In genomic region chr14:104134061-104134965, GRCh38 we compare ENCODE assay signal across 21 cellular contexts. TPM values are rescaled to one million over a fixed set of nuclear protein-coding genes. Genes with fewer than 3 reads are reported as not detected.
DNase-seq lines count a peak whose midpoint lies in the region; ATAC-seq and TF ChIP-seq lines count a peak whose summit lies in the region.
"Had no signal": no experiment of that assay in that cellular context is flagged by ENCODE, and none has a peak within 500 bp of the region (broad histone marks: within the 10 kb centered on the region; RNA-seq: fewer than 3 reads in every experiment).

No MANE protein-coding gene starts in this region.

- H3K4me3 ChIP-seq in suprapubic skin (no peak overlapping the region), OCI-LY7 (ENCODE audit: low read depth, low read length, poor library complexity, severe bottlenecking) (no peak overlapping the region)
- H3K4me3 ChIP-seq: esophagus muscularis mucosa, GM23248, transverse colon had no signal

- no peaks in the 10 kb centered on the region for H3K79me2 ChIP-seq in OCI-LY7 (ENCODE audit: insufficient read depth, low read depth, low read length)

- H3K27me3 ChIP-seq in suprapubic skin, result peaks cover 71% of the 10 kb centered on the region

- no peaks in the 10 kb centered on the region for H3K9me3 ChIP-seq in T-helper 17 cell (ENCODE audit: control insufficient read depth, low read length, poor library complexity, severe bottlenecking)
- H3K9me3 ChIP-seq in suprapubic skin, result peaks cover 9% of the 10 kb centered on the region
- H3K9me3 ChIP-seq in OCI-LY7 (ENCODE audit: low read length), result peaks cover 8% of the 10 kb centered on the region

- POLR2A ChIA-PET in OCI-LY7 (lab: Charles Lee), result no interaction called here

- no peak for TF ChIP-seq EP300 in suprapubic skin (IDR thresholded peaks at IDR 0.05)

- ATAC-seq in Right ventricle myocardium inferior, result no peak
- ATAC-seq in T-helper 17 cell, result no peak

- H4K20me1 ChIP-seq in OCI-LY7 (ENCODE audit: insufficient read depth, low read length), result no peaks in the 10 kb centered on the region

- no peak overlapping the region for H3K4me2 ChIP-seq in OCI-LY7 (ENCODE audit: low read length)

- DNase-seq in Right ventricle myocardium inferior (ENCODE audit: missing footprints), result peak; percentile 57
- no peak for DNase-seq in cardiac septum (ENCODE audit: low spot score)
- peak in 2 of 3 donors; percentile 1 to 2 for DNase-seq in T-helper 17 cell
- peak; percentile 37 for DNase-seq in left kidney (ENCODE audit: low read depth, low spot score)
- peak; percentile 51 to 75 for DNase-seq in suprapubic skin (ENCODE audit: low spot score in 2 of 2)
- no peak for DNase-seq in substantia nigra (lab: John Stamatoyannopoulos, UW)
- DNase-seq in KG1 (lab: John Stamatoyannopoulos, UW), result no peak
- no peak for DNase-seq in OCI-LY7 (ENCODE audit: low spot score)
- DNase-seq: IMR-90; mammary epithelial cell; MM.1S; naive B cell; NCI-H1694; stimulated activated naive CD4-positive, alpha-beta T cell treated with Interleukin-2 at 50 U/mL for 16 hours; transverse colon had no signal

- TF ChIP-seq CTCF in suprapubic skin (IDR thresholded peaks at IDR 0.05), result no peak
- no peak for TF ChIP-seq CTCF in OCI-LY7 (conservative IDR thresholded peaks at IDR 0.05; ENCODE audit: low read length)

- H3K4me1 ChIP-seq in suprapubic skin, result peaks cover 37% of the 10 kb centered on the region
- H3K4me1 ChIP-seq in OCI-LY7 (ENCODE audit: insufficient read depth, low read length, poor library complexity, severe bottlenecking), result no peaks in the 10 kb centered on the region

- peaks cover 3% of the 10 kb centered on the region for H3K4me1 Mint-ChIP-seq in T-helper 17 cell

- H3K27ac Mint-ChIP-seq in T-helper 17 cell, result no peak overlapping the region
- H3K27ac Mint-ChIP-seq: CD8-positive, alpha-beta memory T cell had no signal

- no peak overlapping the region for H3K4me3 Mint-ChIP-seq in T-helper 17 cell

- no TSS peak for BruUV-seq in OCI-LY7 (replicated peaks; lab: Mats Ljungman, UMichigan)

- intact Hi-C loops in Right ventricle myocardium inferior (cut with DNase I), result no loop called here
- intact Hi-C loops in cardiac septum (cut with DNase I), result loop anchor here (5.0 to 10.0 kb wide), 3 partner anchors 37 to 260 kb away; no protein-coding TSS in a partner anchor
- intact Hi-C loops in OCI-LY7 (cut with micrococcal nuclease; ENCODE audit: unreplicated experiment), result no loop called here

- no peak for TF ChIP-seq POLR2A in suprapubic skin (IDR thresholded peaks at IDR 0.05)

- H3K27ac ChIP-seq in suprapubic skin (no peak overlapping the region), substantia nigra (ENCODE audit: low read depth, low read length, poor library complexity, severe bottlenecking) (no peak overlapping the region), OCI-LY7 (ENCODE audit: low read depth, low read length, poor library complexity, severe bottlenecking) (no peak overlapping the region)
- H3K27ac ChIP-seq: esophagus muscularis mucosa, GM23248, transverse colon, VCaP had no signal

- no peaks in the 10 kb centered on the region for H3K36me3 ChIP-seq in suprapubic skin
- no peaks in the 10 kb centered on the region for H3K36me3 ChIP-seq in OCI-LY7 (ENCODE audit: insufficient read depth, low read length)
- H3K36me3 ChIP-seq: esophagus muscularis mucosa, transverse colon had no signal

- CTCF ChIA-PET in OCI-LY7 (lab: Charles Lee; ENCODE audit: unreplicated experiment), result interaction anchor here (0.6 kb wide), 1 partner anchor 722 kb away, joined by 6 read pairs; no protein-coding TSS in a partner anchor

- no peaks in the 10 kb centered on the region for H3K36me3 Mint-ChIP-seq in T-helper 17 cell (ENCODE audit: low read depth)
- H3K36me3 Mint-ChIP-seq: CD8-positive, alpha-beta memory T cell had no signal

- WGBS in suprapubic skin, result 48% methylated on average over 21 of the region's 31 CpGs

- no peaks in the 10 kb centered on the region for H3K9me2 ChIP-seq in OCI-LY7 (ENCODE audit: insufficient read depth, low read length)

- peaks cover 43% of the 10 kb centered on the region for H3K27me3 Mint-ChIP-seq in T-helper 17 cell

- H2AFZ ChIP-seq in OCI-LY7 (ENCODE audit: low read length), result no peak overlapping the region
- H2AFZ ChIP-seq: GM23248 had no signal

RNA-seq across cellular contexts. Expression of gene KIF26A, which starts 4.1 kb away (rescaled TPM):
- total RNA-seq in Right ventricle myocardium inferior, result 6.4 TPM
- total RNA-seq in cardiac septum, result 6.8 TPM
- 1 to 10 TPM; 3.9 to 4.7 TPM for total RNA-seq in T-helper 17 cell
- 1 to 10 TPM; 2.1 to 6.1 (median 4.6) TPM for total RNA-seq in suprapubic skin
- total RNA-seq in OCI-LY7 (2014; rRNA removed; shearing (Covaris generic)), result not detected in 2 replicates
- total RNA-seq in OCI-LY7 (2022), result not detected in 2 replicates
- total RNA-seq: GM23248, IMR-90 had no signal

RNA-seq across cellular contexts. Expression of gene ASPG, which starts 48.8 kb away (rescaled TPM):
- total RNA-seq in Right ventricle myocardium inferior (27.5 TPM), cardiac septum (4.4 TPM), T-helper 17 cell (not detected), suprapubic skin (10 to 100 TPM; 26.0 to 38.5 (median 28.2) TPM), OCI-LY7 (2022) (not detected in 2 replicates)
- total RNA-seq in OCI-LY7 (2014; rRNA removed; shearing (Covaris generic)), result not detected in 2 replicates
- total RNA-seq: CD8-positive, alpha-beta memory T cell; glomerular endothelial cell; GM23248; IMR-90; T-helper 1 cell treated with Interleukin-12 subunit alpha and Interleukin-12 subunit beta and Interleukin-4 antibody, amounts not matched to agents 30 ng/mL and 1 ng/mL, for 36 hours had no signal

Comparison
In these comparisons a context has a peak if more than half of its experiments do, and no peak if none do; other contexts are left out.
1. DNase-seq: peak in Right ventricle myocardium inferior (single experiment), T-helper 17 cell (2 of 3), left kidney (single experiment) and suprapubic skin (2 of 2); none in cardiac septum (single experiment), substantia nigra (0 of 49), KG1 (single experiment) and OCI-LY7 (single experiment).